10 cellular contexts compared by ENCODE assay signal in the genomic region with DNA sequence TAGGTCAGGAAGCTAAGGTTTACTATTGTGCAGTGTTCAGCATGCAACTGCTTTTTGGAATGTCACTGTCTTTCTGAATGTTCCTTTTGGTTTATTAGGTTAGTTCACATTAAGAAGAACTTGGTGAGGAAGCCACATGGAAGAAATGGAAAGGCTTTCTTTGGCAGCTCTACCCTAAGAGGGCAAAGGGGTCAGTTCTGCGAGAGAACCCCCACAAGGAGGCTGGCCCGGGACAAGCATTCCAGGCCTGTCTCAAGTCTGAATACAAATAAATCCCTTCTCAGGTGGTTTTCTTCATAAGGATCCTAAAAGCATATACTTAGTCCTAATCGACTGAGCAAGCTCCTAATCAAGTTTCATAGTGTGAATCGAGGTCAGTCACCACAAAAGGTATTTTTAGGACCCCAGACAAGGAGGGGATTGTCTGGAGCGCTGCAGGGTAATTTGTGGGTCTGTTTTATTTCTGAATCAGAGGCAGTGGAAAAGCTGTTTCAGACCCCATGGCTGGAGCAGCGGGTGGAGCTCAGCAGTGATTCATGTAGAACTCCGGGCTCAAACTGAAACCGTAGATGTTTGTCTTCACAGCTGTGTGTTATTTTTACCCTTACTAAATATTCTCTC.
DNase-seq lines count a peak whose midpoint lies in the region; ATAC-seq and TF ChIP-seq lines count a peak whose summit lies in the region.
"Had no signal": no experiment of that assay in that cellular context is flagged by ENCODE, and none has a peak within 500 bp of the region (broad histone marks: within the 10 kb centered on the region; RNA-seq: fewer than 3 reads in every experiment).

No MANE protein-coding gene starts in this region.

- H3K4me1 Mint-ChIP-seq in type B pancreatic cell (ENCODE audit: unreplicated experiment): peaks cover 37% of the 10 kb centered on the region

- ATAC-seq in HG02973 (IDR thresholded peaks at IDR 0.05; ENCODE audit: unreplicated experiment): no peak

- peak overlapping the region; percentile 13 for H3K27ac Mint-ChIP-seq in type B pancreatic cell

- H3K27me3 Mint-ChIP-seq in type B pancreatic cell: peaks cover 5% of the 10 kb centered on the region

- peak; percentile 27 for DNase-seq in LHCN-M2 (ENCODE audit: low read depth)
- peak; percentile 39 for DNase-seq in brain pericyte (ENCODE audit: low read depth, low spot score)
- peak; percentile 21 for DNase-seq in kidney glomerular epithelial cell (lab: John Stamatoyannopoulos, UW)
- DNase-seq in type B pancreatic cell (ENCODE audit: extremely low spot score, unreplicated experiment): no peak
- no peak for DNase-seq in ureter (ENCODE audit: low spot score)
- DNase-seq in NCI-H2196 treated with DMSO at 0.1 percent for 48 hours (lab: John Stamatoyannopoulos, UW; ENCODE audit: unreplicated experiment): no peak
- DNase-seq: activated CD4-positive, CD25-positive, alpha-beta regulatory T cell; activated naive CD4-positive, alpha-beta T cell treated with Interleukin-2 at 50 U/mL for 16 hours; NCI-H1694 treated with DMSO at 0.1 percent for 48 hours had no signal

- H3K9me3 Mint-ChIP-seq in type B pancreatic cell: peaks cover 18% of the 10 kb centered on the region

- peaks cover 5% of the 10 kb centered on the region for H3K36me3 Mint-ChIP-seq in type B pancreatic cell

- no peak for TF ChIP-seq CTCF in type B pancreatic cell (conservative IDR thresholded peaks at IDR 0.05)

- peak overlapping the region; percentile 60 for H3K4me3 Mint-ChIP-seq in type B pancreatic cell

Comparison
In these comparisons a context has a peak if more than half of its experiments do, and no peak if none do; other contexts are left out.
1. DNase-seq: peak in LHCN-M2 (single experiment), brain pericyte (single experiment) and kidney glomerular epithelial cell (single experiment); none in type B pancreatic cell (single experiment), ureter (single experiment) and NCI-H2196 treated with DMSO at 0.1 percent for 48 hours (single experiment).